Comparison of ENCODE assay signal across 25 cellular contexts in the genomic region with DNA sequence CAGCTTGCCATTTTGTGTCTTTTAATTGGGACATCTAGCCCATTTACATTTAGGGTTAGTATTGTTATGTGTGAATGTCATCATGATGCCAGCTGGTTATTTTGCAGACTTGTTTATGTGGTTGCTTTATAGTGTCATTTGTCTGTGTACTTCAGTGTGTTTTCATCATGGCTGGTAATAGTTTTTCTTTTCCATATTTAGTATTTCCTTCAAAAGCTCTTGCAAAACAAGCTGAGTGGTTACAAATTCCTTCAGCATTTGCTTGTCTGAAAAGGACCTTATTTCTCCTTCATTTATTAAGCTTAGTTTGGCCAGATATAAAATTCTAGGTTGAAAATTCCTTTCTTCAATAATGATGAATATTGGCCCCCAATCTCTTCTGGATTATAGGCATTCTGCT. TPM values are rescaled to one million over a fixed set of nuclear protein-coding genes. Genes with fewer than 3 reads are reported as not detected.
"Had no signal": no experiment of that assay in that cellular context is flagged by ENCODE, and none has a peak within 500 bp of the region (broad histone marks: within the 10 kb centered on the region; RNA-seq: fewer than 3 reads in every experiment).

No MANE protein-coding gene starts in this region.

- H2AFZ ChIP-seq: parathyroid adenoma had no signal

- ATAC-seq: effector memory CD8-positive, alpha-beta T cell; mucosa of descending colon; natural killer cell treated with Interleukin-12 subunit alpha and Interleukin-12 subunit beta and Interleukin-15 and Interleukin-18, amount 100 ng/mL, for 72 hours; right lobe of liver; stimulated activated effector memory CD8-positive, alpha-beta T cell treated with anti-CD3 and anti-CD28 coated beads, Interleukin-12 subunit alpha, Interleukin-12 subunit beta, amount 100 ng/mL, for 72 hours had no signal

- H3K9ac ChIP-seq: parathyroid adenoma had no signal

- H3K4me1 ChIP-seq: esophagus squamous epithelium, parathyroid adenoma, right lobe of liver, stomach, thyroid gland, vagina had no signal

- H3K4me3 ChIP-seq: esophagus squamous epithelium, lung, mucosa of descending colon, right lobe of liver, smooth muscle cell, stomach, thyroid gland, vagina had no signal

- H3K27ac ChIP-seq: esophagus squamous epithelium, parathyroid adenoma, right lobe of liver, stomach, thyroid gland, vagina had no signal

- H3K79me2 ChIP-seq: parathyroid adenoma had no signal

- H3K9me3 ChIP-seq: esophagus squamous epithelium, mucosa of descending colon, right lobe of liver, thyroid gland, vagina had no signal

- H3K4me2 ChIP-seq: smooth muscle cell had no signal

- H3K27me3 ChIP-seq: right lobe of liver, stomach, thyroid gland, vagina had no signal

- DNase-seq: cortex of kidney; effector memory CD8-positive, alpha-beta T cell; erythroblast; esophagus squamous epithelium; head of caudate nucleus; mucosa of descending colon; naive B cell; right lobe of liver; stimulated activated CD4-positive, alpha-beta T cell treated with anti-CD3 and anti-CD28 coated beads, Interleukin-12 subunit alpha, Interleukin-12 subunit beta, amount 100 ng/mL, for 4 hours; stimulated activated CD4-positive, alpha-beta T cell treated with anti-CD3 and anti-CD28 coated beads, Interleukin-1b, Interleukin-23, amount 100 ng/mL, for 48 hours; stimulated activated CD4-positive, alpha-beta T cell treated with anti-CD3 and anti-CD28 coated beads, Interleukin-4, amount 100 ng/mL, for 24 hours; stimulated activated naive CD4-positive, alpha-beta T cell treated with Interleukin-2 at 50 U/mL for 16 hours; stomach; thyroid gland; trophoblast cell had no signal

- FAIRE-seq: endometrium, frontal cortex, keratinocyte had no signal

- H3K36me3 ChIP-seq: esophagus squamous epithelium, right lobe of liver, stomach, thyroid gland, vagina had no signal

RNA-seq across cellular contexts. Expression of a gene that starts 28.5 kb away (rescaled TPM):
- total RNA-seq: neural crest cell had no signal
